12 cellular contexts compared by ENCODE assay signal in the genomic region with DNA sequence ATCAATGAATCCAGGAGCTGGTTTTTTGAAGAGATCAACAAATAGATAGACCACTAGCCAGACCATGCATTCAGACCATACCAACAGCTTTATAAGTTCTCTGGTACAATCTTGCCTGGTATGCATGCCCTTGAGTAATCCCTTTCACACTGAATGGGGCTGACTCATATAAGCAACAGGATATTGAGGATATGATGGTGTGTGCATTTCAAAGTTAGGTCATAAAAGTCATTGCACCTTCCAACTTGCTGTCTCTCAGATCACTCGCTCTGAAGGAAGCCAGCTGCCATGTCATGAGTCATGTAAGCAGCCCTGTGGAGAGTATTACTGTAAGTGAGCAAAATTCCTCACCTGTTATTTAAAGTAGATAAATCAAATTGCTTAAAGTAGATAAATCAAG. TPM values are rescaled to one million over a fixed set of nuclear protein-coding genes. Genes with fewer than 3 reads are reported as not detected.
DNase-seq lines count a peak whose midpoint lies in the region; ATAC-seq and TF ChIP-seq lines count a peak whose summit lies in the region.
"Had no signal": no experiment of that assay in that cellular context is flagged by ENCODE, and none has a peak within 500 bp of the region (broad histone marks: within the 10 kb centered on the region; RNA-seq: fewer than 3 reads in every experiment).

No MANE protein-coding gene starts in this region.

- no peak for TF ChIP-seq CTCF in Panc1 (IDR thresholded peaks at IDR 0.05)

- DNase-seq in activated naive CD4-positive, alpha-beta T cell treated with anti-CD3 and anti-CD28 coated beads, Interleukin-2, amount 50 U/mL, for 72 hours (ENCODE audit: low spot score in 2 of 2), result peak in 1 of 2 donors; percentile 26
- DNase-seq in activated naive CD4-positive, alpha-beta T cell treated with Interleukin-2 at 50 U/mL for 16 hours, result no peak
- DNase-seq in Panc1 (ENCODE audit: low read depth, low spot score), result peak; percentile 53
- DNase-seq in fibroblast of peridontal ligament (ENCODE audit: extremely low read depth), result peak; percentile 69
- DNase-seq in stimulated activated naive B cell treated with anti-CD40 and anti-IgM and Interleukin-4, amounts not matched to agents 10 μg/mL and 1 μg/mL and 100 μg/mL, for 72 hours, result no peak
- no peak for DNase-seq in cerebellum (ENCODE audit: low spot score)
- DNase-seq in NCI-H1105 (lab: John Stamatoyannopoulos, UW), result no peak
- DNase-seq: aorta, MM.1S had no signal

- in situ Hi-C loops in Panc1 (cut with HindIII; ENCODE audit: low pct_unique_long_range_greater_than_20kb, low sequenced_read_pairs), result no loop called here

- H3K4me3 Mint-ChIP-seq in stimulated activated naive B cell treated with anti-CD40 and anti-IgM and Interleukin-4, amounts not matched to agents 10 μg/mL and 1 μg/mL and 100 μg/mL, for 72 hours, result no peak overlapping the region

- H3K4me1 Mint-ChIP-seq in stimulated activated naive B cell treated with anti-CD40 and anti-IgM and Interleukin-4, amounts not matched to agents 10 μg/mL and 1 μg/mL and 100 μg/mL, for 72 hours, result peaks cover 1 to 13% of the 10 kb centered on the region in 2 donors

- peak; percentile 99 to 100 for ATAC-seq in activated naive CD4-positive, alpha-beta T cell treated with anti-CD3 and anti-CD28 coated beads, Interleukin-2, amount 50 U/mL, for 72 hours
- ATAC-seq in Panc1 (0 out of 2 replicates have a peak, but pooled peaks have one; percentile 42), HG03521 (IDR thresholded peaks at IDR 0.05; ENCODE audit: unreplicated experiment) (no peak)
- peak; percentile 38 to 43 for ATAC-seq in stimulated activated naive B cell treated with anti-CD40 and anti-IgM and Interleukin-4, amounts not matched to agents 10 μg/mL and 1 μg/mL and 100 μg/mL, for 72 hours (replicated peaks)

- BruUV-seq in Panc1 (replicated peaks; lab: Mats Ljungman, UMichigan), result no TSS peak

- H3K27ac Mint-ChIP-seq in activated naive CD4-positive, alpha-beta T cell treated with anti-CD3 and anti-CD28 coated beads, Interleukin-2, amount 50 U/mL, for 72 hours, result no peak overlapping the region
- no peak overlapping the region for H3K27ac Mint-ChIP-seq in stimulated activated naive B cell treated with anti-CD40 and anti-IgM and Interleukin-4, amounts not matched to agents 10 μg/mL and 1 μg/mL and 100 μg/mL, for 72 hours

- POLR2A ChIA-PET in Panc1 (lab: Charles Lee), result no interaction called here

- peaks cover 4% of the 10 kb centered on the region for H3K27me3 ChIP-seq in Panc1 (ENCODE audit: control insufficient read depth, insufficient read depth, low read length)

- H3K9me3 ChIP-seq in Panc1 (ENCODE audit: control insufficient read depth, insufficient read depth, low read depth, low read length), result no peaks in the 10 kb centered on the region

- peaks cover 51 to 74% of the 10 kb centered on the region in 2 donors for H3K27me3 Mint-ChIP-seq in stimulated activated naive B cell treated with anti-CD40 and anti-IgM and Interleukin-4, amounts not matched to agents 10 μg/mL and 1 μg/mL and 100 μg/mL, for 72 hours

- H3K4me1 ChIP-seq in Panc1 (ENCODE audit: control insufficient read depth, insufficient read depth, low read length), result no peaks in the 10 kb centered on the region
- H3K4me1 ChIP-seq: Caco-2 had no signal

- no peaks in the 10 kb centered on the region for H3K36me3 ChIP-seq in Panc1 (ENCODE audit: control insufficient read depth, insufficient read depth, low read length)

- H3K36me3 Mint-ChIP-seq in activated naive CD4-positive, alpha-beta T cell treated with anti-CD3 and anti-CD28 coated beads, Interleukin-2, amount 50 U/mL, for 72 hours, result peaks cover 18 to 50% of the 10 kb centered on the region in 2 donors
- H3K36me3 Mint-ChIP-seq in stimulated activated naive B cell treated with anti-CD40 and anti-IgM and Interleukin-4, amounts not matched to agents 10 μg/mL and 1 μg/mL and 100 μg/mL, for 72 hours, result peaks cover 0 to 8% of the 10 kb centered on the region in 2 donors

- no peak overlapping the region for H3K4me3 ChIP-seq in Panc1 (ENCODE audit: low read depth in 2 of 2, low read length in 2 of 2)

- CTCF ChIA-PET in Panc1 (lab: Charles Lee), result no interaction called here

- intact Hi-C loops in Panc1 (cut with micrococcal nuclease; ENCODE audit: unreplicated experiment), result no loop called here

- H3K27ac ChIP-seq in Panc1 (ENCODE audit: low read length), result no peak overlapping the region

- peaks cover 5 to 50% of the 10 kb centered on the region in 2 donors for H3K9me3 Mint-ChIP-seq in activated naive CD4-positive, alpha-beta T cell treated with anti-CD3 and anti-CD28 coated beads, Interleukin-2, amount 50 U/mL, for 72 hours
- H3K9me3 Mint-ChIP-seq in stimulated activated naive B cell treated with anti-CD40 and anti-IgM and Interleukin-4, amounts not matched to agents 10 μg/mL and 1 μg/mL and 100 μg/mL, for 72 hours, result peaks cover 11 to 16% of the 10 kb centered on the region in 2 donors

RNA-seq across cellular contexts. Expression of gene OR6J1, which starts 45.0 kb away (rescaled TPM):
- total RNA-seq in activated naive CD4-positive, alpha-beta T cell treated with anti-CD3 and anti-CD28 coated beads, Interleukin-2, amount 50 U/mL, for 72 hours, result not detected
- not detected for total RNA-seq in Panc1 (2021; ENCODE audit: unreplicated experiment)
- polyA plus RNA-seq in Panc1 (2012; ENCODE audit: insufficient read length), result 0.07 TPM
- total RNA-seq in cerebellum, result not detected
- total RNA-seq: aorta; T-helper 1 cell treated with Interleukin-12 subunit alpha and Interleukin-12 subunit beta and Interleukin-4 antibody, amounts not matched to agents 30 ng/mL and 1 ng/mL, for 36 hours had no signal
- polyA plus RNA-seq: aorta had no signal

Comparison
In these comparisons a context has a peak if more than half of its experiments do, and no peak if none do; other contexts are left out.
1. DNase-seq: peak in Panc1 (single experiment) and fibroblast of peridontal ligament (single experiment); none in activated naive CD4-positive, alpha-beta T cell treated with Interleukin-2 at 50 U/mL for 16 hours (single experiment), stimulated activated naive B cell treated with anti-CD40 and anti-IgM and Interleukin-4, amounts not matched to agents 10 μg/mL and 1 μg/mL and 100 μg/mL, for 72 hours (single experiment), cerebellum (single experiment) and NCI-H1105 (single experiment).